Comparison of ENCODE assay signal across 20 cellular contexts in the genomic region with DNA sequence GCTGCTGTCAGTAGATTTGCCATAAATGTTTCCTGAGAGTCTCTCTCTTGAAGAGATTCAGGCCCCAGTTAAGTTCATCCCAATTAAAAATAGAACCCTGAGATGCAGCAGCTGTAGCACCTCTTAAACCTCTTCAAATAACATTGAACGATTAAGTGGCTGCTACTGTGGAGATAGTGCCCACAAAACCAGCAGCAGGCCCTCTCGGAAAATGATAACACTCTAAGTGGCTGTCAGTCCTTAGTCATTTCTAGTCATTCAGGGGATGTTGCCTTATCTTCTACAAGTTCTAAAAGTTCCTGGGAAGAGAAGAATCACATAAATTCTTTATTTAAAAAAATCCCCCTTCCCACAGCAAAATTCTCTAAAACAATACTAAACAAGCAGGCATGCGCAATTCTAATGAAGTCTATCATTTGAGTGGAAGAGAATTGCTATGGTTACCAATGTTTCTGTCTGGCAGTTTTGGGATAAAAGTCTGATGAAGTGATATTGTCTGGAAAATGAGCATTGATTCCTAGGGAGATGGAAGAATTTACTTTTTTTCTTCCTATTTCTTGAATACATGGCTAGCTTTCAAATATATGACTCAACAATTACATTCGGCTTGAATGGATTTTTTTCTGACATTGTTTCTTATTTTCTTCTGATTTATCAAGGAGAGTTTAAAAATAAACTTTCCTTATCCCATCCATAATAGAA.
DNase-seq lines count a peak whose midpoint lies in the region; ATAC-seq and TF ChIP-seq lines count a peak whose summit lies in the region.
"Had no signal": no experiment of that assay in that cellular context is flagged by ENCODE, and none has a peak within 500 bp of the region (broad histone marks: within the 10 kb centered on the region; RNA-seq: fewer than 3 reads in every experiment).

No MANE protein-coding gene starts in this region.

- no peak overlapping the region for H3K4me2 ChIP-seq in IMR-90 (ENCODE audit: low read depth, low read length)

- no peak overlapping the region for H2AFZ ChIP-seq in IMR-90 (replicated peaks; ENCODE audit: low read length, poor library complexity)
- H2AFZ ChIP-seq: parathyroid adenoma had no signal

- no peak overlapping the region for H2BK15ac ChIP-seq in IMR-90 (ENCODE audit: low read depth, low read length)

- no peak overlapping the region for H3K9ac ChIP-seq in IMR-90 (ENCODE audit: low read depth, low read length)
- no peak overlapping the region for H3K9ac ChIP-seq in adipocyte (ENCODE audit: low read length)
- H3K9ac ChIP-seq: parathyroid adenoma had no signal

- H3K79me1 ChIP-seq in IMR-90 (ENCODE audit: low read depth in 1 of 2, low read length in 2 of 2) = no peaks in the 10 kb centered on the region

- no peak for TF ChIP-seq CTCF in BE2C (IDR thresholded peaks at IDR 0.05; ENCODE audit: low read depth, low read length)
- TF ChIP-seq CTCF in IMR-90 (conservative IDR thresholded peaks at IDR 0.05; ENCODE audit: low read depth, low read length) = no peak
- TF ChIP-seq CTCF in heart left ventricle (IDR thresholded peaks at IDR 0.05) = no peak

- H3K36me3 ChIP-seq in BE2C = no peaks in the 10 kb centered on the region
- no peaks in the 10 kb centered on the region for H3K36me3 ChIP-seq in IMR-90 (ENCODE audit: control insufficient read depth, insufficient read depth, low read length)
- no peaks in the 10 kb centered on the region for H3K36me3 ChIP-seq in adipocyte (ENCODE audit: control insufficient read depth, insufficient read depth, low read length, severe bottlenecking)
- no peaks in the 10 kb centered on the region for H3K36me3 ChIP-seq in heart left ventricle

- no peak overlapping the region for H3K27ac ChIP-seq in IMR-90 (ENCODE audit: insufficient read depth, low read length)
- H3K27ac ChIP-seq in heart left ventricle = no peak overlapping the region
- H3K27ac ChIP-seq in caudate nucleus (ENCODE audit: low read depth, low read length) = no peak overlapping the region
- H3K27ac ChIP-seq: parathyroid adenoma, RWPE1 had no signal

- no peak overlapping the region for H3K18ac ChIP-seq in IMR-90 (ENCODE audit: low read depth, low read length)

- no peak for TF ChIP-seq RAD21 in IMR-90 (IDR thresholded peaks at IDR 0.05; ENCODE audit: low read length)

- no peak overlapping the region for H4K5ac ChIP-seq in IMR-90 (ENCODE audit: low read depth, low read length)

- H3K4me1 ChIP-seq in BE2C = peaks cover 15% of the 10 kb centered on the region
- no peaks in the 10 kb centered on the region; the same call in 1 of the 2 replicates for H3K4me1 ChIP-seq in IMR-90 (ENCODE audit: control insufficient read depth, insufficient read depth, low read length)
- H3K4me1 ChIP-seq in adipocyte (ENCODE audit: control insufficient read depth, insufficient read depth, low read length) = peaks cover 7% of the 10 kb centered on the region
- H3K4me1 ChIP-seq in heart left ventricle = peaks cover 0 to 5% (median 0%) of the 10 kb centered on the region in 12 donors

- no peak for ATAC-seq in IMR-90 (ENCODE audit: low read depth)
- peak in 3 of 4 donors; percentile 85 to 96 (median 88) for ATAC-seq in heart left ventricle
- no peak for ATAC-seq in GM19397 (IDR thresholded peaks at IDR 0.05; ENCODE audit: unreplicated experiment)
- ATAC-seq: HCT116; naive thymus-derived CD4-positive, alpha-beta T cell; WTC11 had no signal

- intact Hi-C loops in IMR-90 (cut with micrococcal nuclease) = no loop called here
- intact Hi-C loops in heart left ventricle (cut with DNase I) = no loop called here

- H3K4ac ChIP-seq in IMR-90 (ENCODE audit: low read depth, low read length) = no peak overlapping the region

- no peak for TF ChIP-seq POLR2A in IMR-90 (IDR thresholded peaks at IDR 0.05; ENCODE audit: low read depth, low read length)
- TF ChIP-seq POLR2A in heart left ventricle (IDR thresholded peaks at IDR 0.05) = no peak

- H3K9me1 ChIP-seq in IMR-90 (ENCODE audit: insufficient read depth, low read length) = no peaks in the 10 kb centered on the region

- in situ Hi-C loops in IMR-90 (cut with MboI; ENCODE audit: low sequenced_read_pairs) = no loop called here

- DNase-seq in BE2C (peak; percentile 49), IMR-90 (peak; percentile 31), adipocyte (ENCODE audit: low read depth) (peak; percentile 23), heart left ventricle (peak in 1 of 5 donors; percentile 7), HK-2 (ENCODE audit: unreplicated experiment) (no peak), DMS53 (lab: John Stamatoyannopoulos, UW) (no peak), caudate nucleus (lab: John Stamatoyannopoulos, UW) (no peak)
- DNase-seq: activated CD4-positive, alpha-beta memory T cell treated with anti-CD3 and anti-CD28 coated beads for 36 hours; activated T-cell treated with anti-CD3 and anti-CD28 coated beads, Interleukin-2, amount 50 U/mL, for 1 hour; effector CD8-positive, alpha-beta T cell; islet precursor cell; KG1; naive thymus-derived CD4-positive, alpha-beta T cell; NCI-H1048; stimulated activated CD4-positive, alpha-beta T cell treated with anti-CD3 and anti-CD28 coated beads, Interleukin-4, amount 100 ng/mL, for 24 hours had no signal

- no peak overlapping the region for H3K14ac ChIP-seq in IMR-90 (replicated peaks; ENCODE audit: low read depth, low read length)

- no peaks in the 10 kb centered on the region for H3K9me3 ChIP-seq in BE2C
- no peaks in the 10 kb centered on the region for H3K9me3 ChIP-seq in IMR-90 (ENCODE audit: control insufficient read depth, insufficient read depth, low read length)
- H3K9me3 ChIP-seq in adipocyte (ENCODE audit: control insufficient read depth, low read length) = no peaks in the 10 kb centered on the region
- H3K9me3 ChIP-seq in heart left ventricle = no peaks in the 10 kb centered on the region

- BruUV-seq in IMR-90 (replicated peaks; lab: Mats Ljungman, UMichigan) = no TSS peak

- H4K20me1 ChIP-seq in IMR-90 (ENCODE audit: insufficient read depth, low read length) = no peaks in the 10 kb centered on the region

- WGBS in IMR-90 (ENCODE audit: extremely low coverage in 2 of 2, insufficient read length in 1 of 2), 2 experiments = no CpG with 5 or more reads among the region's 4 CpGs
- 42 to 52% (median 48%) methylated on average over 4 of the region's 4 CpGs for WGBS in heart left ventricle, 4 donors

- CTCF ChIA-PET in IMR-90 (lab: Yijun Ruan, JAX) = no interaction called here

- no peak overlapping the region for H2AK9ac ChIP-seq in IMR-90 (replicated peaks; ENCODE audit: low read depth, low read length, poor library complexity)

- no peak overlapping the region for H2BK20ac ChIP-seq in IMR-90 (ENCODE audit: low read depth, low read length)

- no peak overlapping the region for H3K56ac ChIP-seq in IMR-90 (ENCODE audit: extremely low read depth, insufficient read depth, low read length)

- H3K27me3 ChIP-seq in BE2C = no peaks in the 10 kb centered on the region
- no peaks in the 10 kb centered on the region for H3K27me3 ChIP-seq in IMR-90 (ENCODE audit: control insufficient read depth, insufficient read depth, low read length)
- no peaks in the 10 kb centered on the region for H3K27me3 ChIP-seq in adipocyte (replicated peaks; ENCODE audit: control insufficient read depth, insufficient read depth, low read length)
- H3K27me3 ChIP-seq in heart left ventricle = peaks cover 0 to 64% (median 3%) of the 10 kb centered on the region in 9 donors

- no peak overlapping the region for H2BK120ac ChIP-seq in IMR-90 (ENCODE audit: low read depth, low read length)

- no peak overlapping the region for H2AK5ac ChIP-seq in IMR-90 (ENCODE audit: low read depth, low read length)

- H3K4me3 ChIP-seq in BE2C (ENCODE audit: low read depth, low read length) (no peak overlapping the region), IMR-90 (ENCODE audit: insufficient read depth, low read depth, low read length) (no peak overlapping the region), adipocyte (ENCODE audit: low read length) (no peak overlapping the region), heart left ventricle (no peak overlapping the region)

- H4K8ac ChIP-seq in IMR-90 (ENCODE audit: low read depth in 2 of 2, low read length in 2 of 2) = no peak overlapping the region

- H3K23ac ChIP-seq in IMR-90 (ENCODE audit: low read depth, low read length) = no peak overlapping the region

- no peak overlapping the region for H2BK5ac ChIP-seq in IMR-90 (ENCODE audit: low read depth, low read length, poor library complexity, severe bottlenecking)

- POLR2A ChIA-PET in IMR-90 (lab: Charles Lee; ENCODE audit: unreplicated experiment) = no interaction called here

- H4K91ac ChIP-seq in IMR-90 (ENCODE audit: insufficient read depth, low read depth, low read length) = no peak overlapping the region

- dilution Hi-C loops in IMR-90 (cut with HindIII; ENCODE audit: low sequenced_read_pairs, unreplicated experiment) = no loop called here

TF ChIP-seq in IMR-90, 13 proteins besides CTCF, POLR2A, EP300 and RAD21:
- TF ChIP-seq MAFK (IDR thresholded peaks at IDR 0.05; ENCODE audit: low read depth, low read length) = no peak
- no peak for TF ChIP-seq BHLHE40 (IDR thresholded peaks at IDR 0.05; ENCODE audit: low read depth, low read length)
- no peak for TF ChIP-seq SMC3 (IDR thresholded peaks at IDR 0.05; ENCODE audit: low read depth, low read length)
- no peak for TF ChIP-seq CEBPB (IDR thresholded peaks at IDR 0.05; ENCODE audit: low read depth, low read length)
- no peak for TF ChIP-seq FOS (IDR thresholded peaks at IDR 0.05; ENCODE audit: low read depth, low read length)
- TF ChIP-seq RCOR1 (IDR thresholded peaks at IDR 0.05; ENCODE audit: insufficient replicate concordance, low read length) = no peak
- no peak for TF ChIP-seq RFX5 (IDR thresholded peaks at IDR 0.05; ENCODE audit: low read depth, low read length)
- TF ChIP-seq, protein P1, sequence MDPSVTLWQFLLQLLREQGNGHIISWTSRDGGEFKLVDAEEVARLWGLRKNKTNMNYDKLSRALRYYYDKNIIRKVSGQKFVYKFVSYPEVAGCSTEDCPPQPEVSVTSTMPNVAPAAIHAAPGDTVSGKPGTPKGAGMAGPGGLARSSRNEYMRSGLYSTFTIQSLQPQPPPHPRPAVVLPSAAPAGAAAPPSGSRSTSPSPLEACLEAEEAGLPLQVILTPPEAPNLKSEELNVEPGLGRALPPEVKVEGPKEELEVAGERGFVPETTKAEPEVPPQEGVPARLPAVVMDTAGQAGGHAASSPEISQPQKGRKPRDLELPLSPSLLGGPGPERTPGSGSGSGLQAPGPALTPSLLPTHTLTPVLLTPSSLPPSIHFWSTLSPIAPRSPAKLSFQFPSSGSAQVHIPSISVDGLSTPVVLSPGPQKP (IDR thresholded peaks at IDR 0.05; ENCODE audit: borderline replicate concordance, low read depth, low read length) = no peak
- no peak for TF ChIP-seq NFE2L2 (IDR thresholded peaks at IDR 0.05; ENCODE audit: low read depth, low read length)
- no peak for TF ChIP-seq CHD1 (IDR thresholded peaks at IDR 0.05; ENCODE audit: low read depth, low read length)
- TF ChIP-seq MAZ (IDR thresholded peaks at IDR 0.05; ENCODE audit: borderline replicate concordance, low read depth, low read length) = no peak

Comparison
In these comparisons a context has a peak if more than half of its experiments do, and no peak if none do; other contexts are left out.
1. DNase-seq: peak in BE2C (single experiment), IMR-90 (single experiment) and adipocyte (single experiment); none in HK-2 (single experiment), DMS53 (single experiment) and caudate nucleus (0 of 61).
2. ATAC-seq: peak in heart left ventricle (3 of 4); none in IMR-90 (single experiment) and GM19397 (single experiment).